Comparison of ENCODE assay signal across 8 cellular contexts in genomic region chr11:68889948-68890446, GRCh38. TPM values are rescaled to one million over a fixed set of nuclear protein-coding genes. Genes with fewer than 3 reads are reported as not detected.
DNase-seq lines count a peak whose midpoint lies in the region; ATAC-seq and TF ChIP-seq lines count a peak whose summit lies in the region.

No MANE protein-coding gene starts in this region.

- no peaks in the 10 kb centered on the region for H3F3A ChIP-seq in SU-DHL-6 (ENCODE audit: insufficient read depth)

- H3K9me2 ChIP-seq in SU-DHL-6 (replicated peaks; ENCODE audit: insufficient read depth, low read length): no peaks in the 10 kb centered on the region

- H3K27me3 ChIP-seq in SU-DHL-6 (ENCODE audit: low read length) (no peaks in the 10 kb centered on the region), gastrocnemius medialis (no peaks in the 10 kb centered on the region)

- in situ Hi-C loops in gastrocnemius medialis (cut with MboI; ENCODE audit: low sequenced_read_pairs in 4 of 4): no loop called here

- no peak overlapping the region for H3K4me3 ChIP-seq in SU-DHL-6 (ENCODE audit: insufficient read depth, low read length, poor library complexity, severe bottlenecking)
- no peak overlapping the region for H3K4me3 ChIP-seq in gastrocnemius medialis

- peak; percentile 80 for DNase-seq in GM04503 (ENCODE audit: low read depth)
- peak; percentile 81 for DNase-seq in Right ventricle myocardium superior
- DNase-seq in gastrocnemius medialis: no peak
- no peak for DNase-seq in cortex of kidney (lab: John Stamatoyannopoulos, UW)
- DNase-seq in NCI-H748 treated with DMSO at 0.1 percent for 48 hours (lab: John Stamatoyannopoulos, UW): no peak

- H3K36me3 ChIP-seq in SU-DHL-6 (ENCODE audit: low read length) (no peaks in the 10 kb centered on the region; the same call in 1 of the 2 replicates), gastrocnemius medialis (peaks cover 2 to 36% of the 10 kb centered on the region in 2 donors)

- ATAC-seq in Right ventricle myocardium superior (ENCODE audit: poor library complexity) (peak; percentile 78), gastrocnemius medialis (peak; percentile 25 to 41), GM18868 (IDR thresholded peaks at IDR 0.05; ENCODE audit: unreplicated experiment) (no peak), GM18907 (IDR thresholded peaks at IDR 0.05; ENCODE audit: unreplicated experiment) (no peak)

- no peak for TF ChIP-seq POLR2A in gastrocnemius medialis (IDR thresholded peaks at IDR 0.05)

- TF ChIP-seq CTCF in SU-DHL-6 (IDR thresholded peaks at IDR 0.05; ENCODE audit: insufficient read depth, low read length, poor library complexity, severe bottlenecking): peak; percentile 17
- peak in 3 of 5 experiments; percentile 18 to 50 (median 33) for TF ChIP-seq CTCF in gastrocnemius medialis (IDR thresholded peaks at IDR 0.05 in 4 of 5, conservative IDR thresholded peaks at IDR 0.05 in 1 of 5)

- H4K20me1 ChIP-seq in SU-DHL-6 (ENCODE audit: low read depth, low read length): no peaks in the 10 kb centered on the region

- H3K79me2 ChIP-seq in SU-DHL-6 (ENCODE audit: insufficient read depth, low read length): no peaks in the 10 kb centered on the region

- H3K4me2 ChIP-seq in SU-DHL-6 (ENCODE audit: low read depth, low read length, poor library complexity, severe bottlenecking): no peak overlapping the region

- H3K27ac ChIP-seq in SU-DHL-6 (ENCODE audit: low read depth, low read length) (no peak overlapping the region), gastrocnemius medialis (peak overlapping the region; percentile 59 to 83 (median 74))

- no peak overlapping the region for H2AFZ ChIP-seq in SU-DHL-6 (ENCODE audit: low read depth, low read length, severe bottlenecking)

- H3K4me1 ChIP-seq in gastrocnemius medialis: peaks cover 14 to 16% of the 10 kb centered on the region in 2 donors

- H3K9ac ChIP-seq in SU-DHL-6 (ENCODE audit: low read length): no peak overlapping the region

- intact Hi-C loops in Right ventricle myocardium superior (cut with DNase I) (no loop called here), gastrocnemius medialis (cut with DNase I; ENCODE audit: low total_unique reads) (no loop called here)

- H3K9me3 ChIP-seq in SU-DHL-6 (ENCODE audit: insufficient read depth, low read length): no peaks in the 10 kb centered on the region
- H3K9me3 ChIP-seq in gastrocnemius medialis: no peaks in the 10 kb centered on the region

RNA-seq across cellular contexts. Expression of gene MRPL21, which starts 13.6 kb away (rescaled TPM):
- total RNA-seq in Right ventricle myocardium superior (124 TPM), gastrocnemius medialis (10 to 100 TPM; 61.0 to 75.5 (median 64.6) TPM)

RNA-seq across cellular contexts. Expression of gene IGHMBP2, which starts 13.7 kb away (rescaled TPM):
- 13.5 TPM for total RNA-seq in Right ventricle myocardium superior
- 10 to 100 TPM; 15.5 to 22.3 (median 18.1) TPM for total RNA-seq in gastrocnemius medialis

RNA-seq across cellular contexts. Expression of gene CPT1A, which starts 48.3 kb away (rescaled TPM):
- total RNA-seq in Right ventricle myocardium superior (77.1 TPM), gastrocnemius medialis (10 to 100 TPM in 3 of 4 donors, 1 to 10 TPM in 1; 6.9 to 32.1 (median 12.9) TPM)

Comparison
In these comparisons a context has a peak if more than half of its experiments do, and no peak if none do; other contexts are left out.
1. DNase-seq: peak in GM04503 (single experiment) and Right ventricle myocardium superior (single experiment); none in gastrocnemius medialis (0 of 2), cortex of kidney (single experiment) and NCI-H748 treated with DMSO at 0.1 percent for 48 hours (single experiment).
2. ATAC-seq: peak in Right ventricle myocardium superior (single experiment) and gastrocnemius medialis (2 of 2); none in GM18868 (single experiment) and GM18907 (single experiment).